In genomic region chr6:136639671-136640070, GRCh38 we compare ENCODE assay signal across 15 cellular contexts.
"Had no signal": no experiment of that assay in that cellular context is flagged by ENCODE, and none has a peak within 500 bp of the region (broad histone marks: within the 10 kb centered on the region; RNA-seq: fewer than 3 reads in every experiment).

No MANE protein-coding gene starts in this region.

- H3K4me3 Mint-ChIP-seq: naive B cell had no signal

- DNase-seq: effector CD4-positive, alpha-beta T cell; gastrocnemius medialis; left colon; naive B cell; posterior cingulate gyrus; right cardiac atrium; small intestine; stimulated activated CD4-positive, alpha-beta T cell treated with anti-CD3 and anti-CD28 coated beads, Interleukin-12 subunit alpha, Interleukin-12 subunit beta, amount 100 ng/mL, for 4 hours; stimulated activated naive CD4-positive, alpha-beta T cell treated with Interleukin-2 at 50 U/mL for 16 hours; thyroid gland; upper lobe of right lung had no signal

- ATAC-seq: left colon, upper lobe of right lung had no signal

- H3K36me3 ChIP-seq: gastrocnemius medialis, vagina had no signal

- H3K9me3 Mint-ChIP-seq: naive B cell had no signal

- H3K4me3 ChIP-seq: coronary artery, gastrocnemius medialis, suprapubic skin, thyroid gland, upper lobe of right lung, vagina had no signal

- H3K9me3 ChIP-seq: gastrocnemius medialis, neutrophil, suprapubic skin, thyroid gland, upper lobe of right lung, vagina had no signal

- H3K27me3 Mint-ChIP-seq: naive B cell had no signal

- H3K27me3 ChIP-seq: gastrocnemius medialis, neutrophil, suprapubic skin, thyroid gland, upper lobe of right lung, vagina had no signal

- H3K27ac ChIP-seq: coronary artery, gastrocnemius medialis, neutrophil, suprapubic skin, thyroid gland, upper lobe of right lung, vagina had no signal
